1 cellular context compared by ENCODE assay signal in the genomic region with DNA sequence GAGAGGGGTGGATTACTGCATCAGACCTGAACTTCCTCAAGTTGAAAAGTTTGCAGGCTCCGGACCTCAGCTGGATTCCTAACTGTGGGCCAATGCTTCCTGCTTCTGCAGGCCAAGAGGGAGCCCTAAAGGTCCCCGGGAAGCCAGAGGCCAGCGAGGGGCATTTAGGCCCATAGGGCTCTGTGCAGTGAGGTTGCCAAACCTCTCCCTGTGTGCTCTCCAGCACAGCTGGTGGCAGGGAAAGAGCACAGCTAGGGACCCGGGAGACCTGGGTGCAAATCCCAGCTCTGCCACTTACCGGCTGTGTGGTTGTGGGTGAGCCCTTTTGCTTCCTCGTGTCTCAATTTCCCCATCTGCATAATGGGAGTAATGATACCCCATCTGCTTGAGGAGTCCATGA.
TF ChIP-seq lines count a peak whose summit lies in the region.

No MANE protein-coding gene starts in this region.

TF ChIP-seq in HCT116, 20 proteins besides CTCF, POLR2A, EP300 and RAD21 (continued from another document):
- TF ChIP-seq TCF7L2 (IDR thresholded peaks at IDR 0.05; ENCODE audit: borderline replicate concordance, extremely low read depth, insufficient read depth, insufficient read length), result no peak
- no peak for TF ChIP-seq SRF (IDR thresholded peaks at IDR 0.05; ENCODE audit: low read depth)
TF ChIP-seq in HCT116: peak in this region for 0.
